18 cellular contexts compared by ENCODE assay signal in genomic region chr15:71678191-71678590, GRCh38.
A peak's percentile ranks its signal among the peaks of the same experiment; 100 is the strongest.
DNase-seq lines count a peak whose midpoint lies in the region; ATAC-seq and TF ChIP-seq lines count a peak whose summit lies in the region.
"Had no signal": no experiment of that assay in that cellular context is flagged by ENCODE, and none has a peak within 500 bp of the region (broad histone marks: within the 10 kb centered on the region; RNA-seq: fewer than 3 reads in every experiment).

No MANE protein-coding gene starts in this region.

- no peaks in the 10 kb centered on the region for H3K9me3 ChIP-seq in right atrium auricular region
- no peaks in the 10 kb centered on the region for H3K9me3 ChIP-seq in OCI-LY3 (ENCODE audit: insufficient read depth, low read length)
- H3K9me3 ChIP-seq: MG63, tibial artery had no signal

- H3K27me3 ChIP-seq in right atrium auricular region (no peaks in the 10 kb centered on the region), OCI-LY3 (ENCODE audit: low read depth, low read length) (no peaks in the 10 kb centered on the region)
- H3K27me3 ChIP-seq: MG63, neural progenitor cell, tibial artery had no signal

- H3K4me2 ChIP-seq in OCI-LY3 (ENCODE audit: low read length): peak overlapping the region; percentile 96
- H3K4me2 ChIP-seq: neural progenitor cell had no signal

- H3K36me3 ChIP-seq in right atrium auricular region: no peaks in the 10 kb centered on the region
- no peaks in the 10 kb centered on the region for H3K36me3 ChIP-seq in OCI-LY3 (replicated peaks; ENCODE audit: low read depth, low read length)
- H3K36me3 ChIP-seq: MG63, neural progenitor cell, tibial artery had no signal

- peak overlapping the region; percentile 47; the same call in 1 of the 2 replicates for H3K9ac ChIP-seq in OCI-LY3 (ENCODE audit: low read length)
- H3K9ac ChIP-seq: neural progenitor cell had no signal

- no peaks in the 10 kb centered on the region for H3K79me2 ChIP-seq in OCI-LY3 (ENCODE audit: low read length)

- H3K27ac ChIP-seq in right atrium auricular region: peak overlapping the region; percentile 41 to 78
- H3K27ac ChIP-seq in OCI-LY3 (ENCODE audit: low read length): peak overlapping the region; percentile 4; the same call in 1 of the 2 replicates
- H3K27ac ChIP-seq in temporal lobe (ENCODE audit: low read depth, low read length): peak overlapping the region; percentile 46
- H3K27ac ChIP-seq: neural progenitor cell, tibial artery had no signal

- no peaks in the 10 kb centered on the region for H4K20me1 ChIP-seq in OCI-LY3 (ENCODE audit: insufficient read depth, low read length)

- ATAC-seq in Right ventricle myocardium superior (ENCODE audit: poor library complexity): no peak
- ATAC-seq: stimulated activated effector memory CD8-positive, alpha-beta T cell treated with anti-CD3 and anti-CD28 coated beads, Interleukin-12 subunit alpha, Interleukin-12 subunit beta, amount 100 ng/mL, for 72 hours had no signal

- no peak overlapping the region for H3K4me3 ChIP-seq in right atrium auricular region
- peak overlapping the region; percentile 71 for H3K4me3 ChIP-seq in OCI-LY3 (ENCODE audit: low read length)
- H3K4me3 ChIP-seq in fibroblast of villous mesenchyme (ENCODE audit: low read depth, low read length): no peak overlapping the region
- H3K4me3 ChIP-seq: MG63, neural progenitor cell, tibial artery had no signal

- H2AFZ ChIP-seq in OCI-LY3 (ENCODE audit: low read depth, low read length): no peak overlapping the region
- H2AFZ ChIP-seq: neural progenitor cell had no signal

- TF ChIP-seq CTCF in right atrium auricular region (IDR thresholded peaks at IDR 0.05) (no peak), OCI-LY3 (IDR thresholded peaks at IDR 0.05; ENCODE audit: low read depth, low read length) (no peak), fibroblast of villous mesenchyme (IDR thresholded peaks at IDR 0.05; ENCODE audit: insufficient read depth, low read depth, low read length) (no peak)

- intact Hi-C loops in Right ventricle myocardium superior (cut with DNase I): no loop called here

- DNase-seq in right atrium auricular region (ENCODE audit: low spot score): no peak
- no peak for DNase-seq in Right ventricle myocardium superior
- DNase-seq in fibroblast of villous mesenchyme (ENCODE audit: low read depth): peak; percentile 67
- DNase-seq in activated CD4-positive, alpha-beta T cell treated with anti-CD3 and anti-CD28 coated beads for 48 hours: no peak
- no peak for DNase-seq in stimulated activated CD4-positive, alpha-beta T cell treated with anti-CD3 and anti-CD28 coated beads, Interleukin-4, amount 100 ng/mL, for 1 hour
- DNase-seq in SK-N-DZ (ENCODE audit: low spot score): no peak
- DNase-seq: activated CD4-positive, alpha-beta T cell treated with anti-CD3 and anti-CD28 coated beads, Interleukin-2, amount 50 U/mL, for 48 hours; activated naive CD4-positive, alpha-beta T cell treated with anti-CD3 and anti-CD28 coated beads, Interleukin-2, amount 10 ng/mL, durations not matched to agents 7 days and 5 days; activated T-cell treated with anti-CD3 and anti-CD28 coated beads, Interleukin-2, amount 50 U/mL, for 1 hour; CD4-positive, alpha-beta memory T cell; cortex of kidney; DMS79; MG63; tibial artery had no signal

- peaks cover 0 to 51% of the 10 kb centered on the region in 2 donors for H3K4me1 ChIP-seq in right atrium auricular region
- peaks cover 61% of the 10 kb centered on the region for H3K4me1 ChIP-seq in OCI-LY3 (ENCODE audit: low read length)

Comparison
In these comparisons a context has a peak if more than half of its experiments do, and no peak if none do; other contexts are left out.
1. H3K27ac ChIP-seq: peak in every context shown above with its lines; median percentile 60 in right atrium auricular region; 46 in temporal lobe; 4 in OCI-LY3.